9 cellular contexts compared by ENCODE assay signal in genomic region chr1:119681560-119681959, GRCh38. TPM values are rescaled to one million over a fixed set of nuclear protein-coding genes. Genes with fewer than 3 reads are reported as not detected.
"Had no signal": no experiment of that assay in that cellular context is flagged by ENCODE, and none has a peak within 500 bp of the region (broad histone marks: within the 10 kb centered on the region; RNA-seq: fewer than 3 reads in every experiment).

No MANE protein-coding gene starts in this region.

- DNase-seq: IMR-90, Karpas-422, KBM-7, KG1 had no signal

- H3K27ac ChIP-seq: HL-60, KMS-11 had no signal

- ATAC-seq: HepG2 had no signal

- FAIRE-seq: HepG2, HTR-8/SVneo had no signal

- H3K9ac ChIP-seq: KMS-11 had no signal

- H3K4me2 ChIP-seq: KMS-11 had no signal

RNA-seq across cellular contexts. Expression of gene ZNF697, which starts 33.5 kb away (rescaled TPM):
- polyA plus RNA-seq: IgD-negative memory B cell had no signal
